Comparison of ENCODE assay signal across 24 cellular contexts in genomic region chr11:1149545-1149944, GRCh38. TPM values are rescaled to one million over a fixed set of nuclear protein-coding genes. Genes with fewer than 3 reads are reported as not detected.
DNase-seq lines count a peak whose midpoint lies in the region; ATAC-seq and TF ChIP-seq lines count a peak whose summit lies in the region.
"Had no signal": no experiment of that assay in that cellular context is flagged by ENCODE, and none has a peak within 500 bp of the region (broad histone marks: within the 10 kb centered on the region; RNA-seq: fewer than 3 reads in every experiment).

No MANE protein-coding gene starts in this region.

- H3K9me3 Mint-ChIP-seq in type B pancreatic cell, result no peaks in the 10 kb centered on the region

- H3K4me1 ChIP-seq in Karpas-422 (ENCODE audit: low read length), result no peaks in the 10 kb centered on the region

- no peak overlapping the region for H2AFZ ChIP-seq in Karpas-422 (ENCODE audit: low read length)

- H3K9me3 ChIP-seq in Karpas-422 (ENCODE audit: low read length) (no peaks in the 10 kb centered on the region), WERI-Rb-1 (ENCODE audit: severe bottlenecking) (peaks cover 2% of the 10 kb centered on the region)
- H3K9me3 ChIP-seq: SJCRH30 had no signal

- H4K20me1 ChIP-seq in Karpas-422 (ENCODE audit: insufficient read depth, low read depth, low read length), result no peaks in the 10 kb centered on the region

- H3K27me3 ChIP-seq in Karpas-422 (ENCODE audit: low read length) (no peaks in the 10 kb centered on the region), WERI-Rb-1 (ENCODE audit: insufficient read depth, low read depth, severe bottlenecking) (no peaks in the 10 kb centered on the region)

- H3K27ac ChIP-seq in Karpas-422 (ENCODE audit: low read length) (no peak overlapping the region), WERI-Rb-1 (no peak overlapping the region)
- H3K27ac ChIP-seq: 22Rv1, HL-60, KMS-11, SJCRH30 had no signal

- peaks cover 5% of the 10 kb centered on the region for H3K4me1 Mint-ChIP-seq in type B pancreatic cell (ENCODE audit: unreplicated experiment)

- no peaks in the 10 kb centered on the region for H3K36me3 Mint-ChIP-seq in type B pancreatic cell
- H3K36me3 Mint-ChIP-seq: CD14-positive monocyte had no signal

- H3K36me3 ChIP-seq in Karpas-422 (ENCODE audit: insufficient read depth, low read length) (no peaks in the 10 kb centered on the region), WERI-Rb-1 (no peaks in the 10 kb centered on the region)
- H3K36me3 ChIP-seq: SJCRH30 had no signal

- peaks cover 13% of the 10 kb centered on the region for H3K27me3 Mint-ChIP-seq in type B pancreatic cell

- H3K4me3 ChIP-seq in Karpas-422 (ENCODE audit: low read length) (no peak overlapping the region), WERI-Rb-1 (ENCODE audit: low read depth, low read length) (no peak overlapping the region)
- H3K4me3 ChIP-seq: SJCRH30 had no signal

- no peak overlapping the region for H3K9ac ChIP-seq in Karpas-422 (ENCODE audit: low read length)
- H3K9ac ChIP-seq: KMS-11 had no signal

- no peak overlapping the region for H3K27ac Mint-ChIP-seq in type B pancreatic cell

- TF ChIP-seq CTCF in type B pancreatic cell (conservative IDR thresholded peaks at IDR 0.05) (no peak), WERI-Rb-1 (IDR thresholded peaks at IDR 0.05; ENCODE audit: low read depth, low read length) (no peak)

- no peak overlapping the region for H3K4me3 Mint-ChIP-seq in type B pancreatic cell
- H3K4me3 Mint-ChIP-seq: CD14-positive monocyte had no signal

- ATAC-seq in activated CD4-positive, CD25-positive, alpha-beta regulatory T cell treated with anti-CD3 and anti-CD28 coated beads, Interleukin-2, amount 50 U/mL, for 24 hours, result no peak
- ATAC-seq in GM21737 (IDR thresholded peaks at IDR 0.05; ENCODE audit: unreplicated experiment), result no peak

- H3K79me2 ChIP-seq in Karpas-422 (ENCODE audit: low read length), result no peaks in the 10 kb centered on the region

- peak; percentile 25 for DNase-seq in activated CD4-positive, CD25-positive, alpha-beta regulatory T cell treated with anti-CD3 and anti-CD28 coated beads, Interleukin-2, amount 50 U/mL, for 72 hours
- DNase-seq in GM03348 (ENCODE audit: low spot score) (peak; percentile 2), type B pancreatic cell (ENCODE audit: extremely low spot score, unreplicated experiment) (peak; percentile 65), Karpas-422 (no peak), WERI-Rb-1 (no peak)
- DNase-seq in activated CD8-positive, alpha-beta memory T cell treated with anti-CD3 and anti-CD28 coated beads, Interleukin-2, amount 50 U/mL, for 48 hours, result peak; percentile 35
- DNase-seq: AML-193, DMS53, GDM1, NCI-H1105, NCI-H146, NCI-H2029, NCI-H226, NCI-H510A treated with DMSO at 0.1 percent for 48 hours, NCI-H748 treated with DMSO at 0.1 percent for 48 hours, SJCRH30 had no signal

- H3K4me2 ChIP-seq in Karpas-422 (ENCODE audit: low read depth, low read length, poor library complexity, severe bottlenecking), result no peak overlapping the region
- H3K4me2 ChIP-seq: KMS-11 had no signal

- H3K9me2 ChIP-seq in Karpas-422 (replicated peaks; ENCODE audit: insufficient read depth, low read length), result no peaks in the 10 kb centered on the region

RNA-seq across cellular contexts. Expression of gene MUC5AC, which starts 8.2 kb away (rescaled TPM):
- total RNA-seq in type B pancreatic cell (ENCODE audit: low replicate concordance), result 0.10 and 1.4 TPM in 2 replicates
- total RNA-seq in Karpas-422 (2014; rRNA removed; shearing (Covaris generic); ENCODE audit: low replicate concordance), result not detected in 2 replicates
- total RNA-seq: H1, HT1080, SJCRH30 had no signal

Comparison
In these comparisons a context has a peak if more than half of its experiments do, and no peak if none do; other contexts are left out.
1. DNase-seq: peak in activated CD4-positive, CD25-positive, alpha-beta regulatory T cell treated with anti-CD3 and anti-CD28 coated beads, Interleukin-2, amount 50 U/mL, for 72 hours (single experiment), GM03348 (single experiment), activated CD8-positive, alpha-beta memory T cell treated with anti-CD3 and anti-CD28 coated beads, Interleukin-2, amount 50 U/mL, for 48 hours (single experiment) and type B pancreatic cell (single experiment); none in Karpas-422 (single experiment) and WERI-Rb-1 (single experiment).